10 cellular contexts compared by ENCODE assay signal in the genomic region with DNA sequence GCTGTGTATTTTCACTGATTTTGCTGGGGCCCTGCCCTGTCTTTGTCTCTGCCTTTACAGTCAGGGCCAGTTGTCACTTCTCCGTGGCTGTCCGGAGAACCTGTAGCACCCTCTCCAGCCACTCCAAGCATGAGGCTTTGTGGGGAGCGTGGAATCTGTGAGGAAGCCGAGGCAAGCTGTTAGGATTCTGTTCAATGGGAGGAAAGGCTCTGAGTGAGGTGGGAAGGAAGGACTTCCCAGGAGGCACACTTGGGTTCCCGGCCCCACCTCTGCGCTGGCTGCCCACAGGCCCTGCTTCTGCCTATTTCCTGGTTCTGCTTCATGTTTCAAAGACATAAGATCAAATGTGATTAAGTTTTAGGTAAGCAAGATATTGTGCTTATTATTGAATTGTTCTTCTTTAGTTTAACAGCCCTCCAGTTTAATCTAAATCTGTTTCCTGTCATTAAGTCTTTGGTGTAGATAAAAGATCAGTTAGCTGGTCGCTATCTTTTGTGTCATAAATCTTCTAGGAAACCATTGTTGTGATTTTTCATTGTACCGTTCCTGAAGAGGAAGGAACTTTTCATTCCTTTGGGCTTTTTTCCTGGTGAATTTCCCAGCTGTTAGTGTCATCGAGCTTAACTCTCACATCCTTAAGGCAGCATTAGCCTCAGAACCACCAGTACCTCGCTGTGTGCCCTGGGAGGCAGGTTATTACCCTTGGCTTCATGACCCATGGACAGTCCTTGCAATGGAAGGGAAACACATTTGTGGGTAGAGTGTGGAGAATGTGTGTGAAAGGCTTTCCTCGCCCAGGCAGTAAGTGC.
A peak's percentile ranks its signal among the peaks of the same experiment; 100 is the strongest.
DNase-seq lines count a peak whose midpoint lies in the region; ATAC-seq and TF ChIP-seq lines count a peak whose summit lies in the region.
"Had no signal": no experiment of that assay in that cellular context is flagged by ENCODE, and none has a peak within 500 bp of the region (broad histone marks: within the 10 kb centered on the region; RNA-seq: fewer than 3 reads in every experiment).

No MANE protein-coding gene starts in this region.

- H3K4me3 Mint-ChIP-seq in activated naive CD4-positive, alpha-beta T cell treated with anti-CD3 and anti-CD28 coated beads, Interleukin-2, amount 50 U/mL, for 24 hours = peak overlapping the region; percentile 78
- H3K4me3 Mint-ChIP-seq in naive thymus-derived CD4-positive, alpha-beta T cell = peak overlapping the region; percentile 63 to 88 (median 78)

- intact Hi-C loops in naive thymus-derived CD4-positive, alpha-beta T cell (cut with micrococcal nuclease) = loop anchor here (5.0 to 10.0 kb wide), 3 partner anchors 179 to 609 kb away; a partner anchor contains a TSS
- intact Hi-C loops in vagina (cut with DNase I) = no loop called here

- H3K36me3 Mint-ChIP-seq in activated naive CD4-positive, alpha-beta T cell treated with anti-CD3 and anti-CD28 coated beads, Interleukin-2, amount 50 U/mL, for 24 hours = peaks cover 4% of the 10 kb centered on the region
- H3K36me3 Mint-ChIP-seq in naive thymus-derived CD4-positive, alpha-beta T cell = peaks cover 0 to 24% (median 6%) of the 10 kb centered on the region in 5 donors

- peak overlapping the region; percentile 92 for H3K27ac Mint-ChIP-seq in activated naive CD4-positive, alpha-beta T cell treated with anti-CD3 and anti-CD28 coated beads, Interleukin-2, amount 50 U/mL, for 24 hours
- peak overlapping the region; percentile 90 to 97 (median 92) for H3K27ac Mint-ChIP-seq in naive thymus-derived CD4-positive, alpha-beta T cell

- H3K4me1 Mint-ChIP-seq in activated naive CD4-positive, alpha-beta T cell treated with anti-CD3 and anti-CD28 coated beads, Interleukin-2, amount 50 U/mL, for 24 hours = peaks cover 98% of the 10 kb centered on the region
- peaks cover 60 to 100% (median 94%) of the 10 kb centered on the region in 7 donors for H3K4me1 Mint-ChIP-seq in naive thymus-derived CD4-positive, alpha-beta T cell

- peak overlapping the region; percentile 62 for H3K27ac ChIP-seq in cingulate gyrus (ENCODE audit: low read depth, low read length)
- peak overlapping the region; percentile 62 for H3K27ac ChIP-seq in naive thymus-derived CD4-positive, alpha-beta T cell (ENCODE audit: low read depth, low read length)
- peak overlapping the region; percentile 56 for H3K27ac ChIP-seq in vagina

- peak overlapping the region; percentile 9 for H3K4me3 ChIP-seq in naive thymus-derived CD4-positive, alpha-beta T cell (ENCODE audit: low read length)
- H3K4me3 ChIP-seq in vagina = no peak overlapping the region

- no peak for TF ChIP-seq CTCF in vagina (IDR thresholded peaks at IDR 0.05)

- no peaks in the 10 kb centered on the region for H3K27me3 ChIP-seq in naive thymus-derived CD4-positive, alpha-beta T cell (ENCODE audit: control insufficient read depth in 2 of 2, insufficient read depth in 2 of 2, low read length in 2 of 2)
- no peaks in the 10 kb centered on the region for H3K27me3 ChIP-seq in vagina

- POLR2A ChIA-PET in naive thymus-derived CD4-positive, alpha-beta T cell (lab: Charles Lee) = interaction anchor here (1.2 to 1.7 kb wide), 3 partner anchors 17 to 355 kb away, joined by 3 to 6 read pairs (median 5); a partner anchor contains a TSS

- CTCF ChIA-PET in naive thymus-derived CD4-positive, alpha-beta T cell (lab: Charles Lee) = interaction anchor here (0.7 to 2.2 kb wide), 3 partner anchors 10 to 66 kb away, joined by 3 to 12 read pairs (median 10); no protein-coding TSS in a partner anchor

- ATAC-seq in naive thymus-derived CD4-positive, alpha-beta T cell = no peak
- no peak for ATAC-seq in HG03432 (IDR thresholded peaks at IDR 0.05; ENCODE audit: unreplicated experiment)

- no peak for TF ChIP-seq POLR2A in vagina (IDR thresholded peaks at IDR 0.05)

- DNase-seq in activated naive CD4-positive, alpha-beta T cell treated with Interleukin-2 at 50 U/mL for 16 hours = no peak
- no peak for DNase-seq in naive thymus-derived CD4-positive, alpha-beta T cell
- DNase-seq in vagina (ENCODE audit: extremely low spot score in 2 of 2) (no peak), T1000 (lab: John Stamatoyannopoulos, UW) (no peak), epidermal melanocyte (ENCODE audit: insufficient read length, low spot score) (no peak)
- DNase-seq: SHP77 treated with DMSO at 0.1 percent for 48 hours; stimulated activated CD4-positive, alpha-beta T cell treated with anti-CD3 and anti-CD28 coated beads, Interleukin-1b, Interleukin-23, amount 100 ng/mL, for 48 hours had no signal

- H3K4me1 ChIP-seq in naive thymus-derived CD4-positive, alpha-beta T cell (ENCODE audit: control insufficient read depth in 2 of 2, insufficient read depth in 2 of 2, low read length in 2 of 2) = peaks cover 56 to 80% of the 10 kb centered on the region in 2 donors
- H3K4me1 ChIP-seq in vagina = peaks cover 30% of the 10 kb centered on the region

- no peaks in the 10 kb centered on the region for H3K27me3 Mint-ChIP-seq in activated naive CD4-positive, alpha-beta T cell treated with anti-CD3 and anti-CD28 coated beads, Interleukin-2, amount 50 U/mL, for 24 hours
- H3K27me3 Mint-ChIP-seq in naive thymus-derived CD4-positive, alpha-beta T cell = no peaks in the 10 kb centered on the region

- no peaks in the 10 kb centered on the region for H3K9me3 Mint-ChIP-seq in activated naive CD4-positive, alpha-beta T cell treated with anti-CD3 and anti-CD28 coated beads, Interleukin-2, amount 50 U/mL, for 24 hours
- H3K9me3 Mint-ChIP-seq in naive thymus-derived CD4-positive, alpha-beta T cell = peaks cover 0 to 18% (median 6%) of the 10 kb centered on the region in 11 donors

- no peaks in the 10 kb centered on the region for H3K36me3 ChIP-seq in naive thymus-derived CD4-positive, alpha-beta T cell (ENCODE audit: control insufficient read depth in 2 of 3, insufficient read depth in 3 of 3, low read length in 3 of 3)
- no peaks in the 10 kb centered on the region for H3K36me3 ChIP-seq in vagina

- no peaks in the 10 kb centered on the region for H3K9me3 ChIP-seq in naive thymus-derived CD4-positive, alpha-beta T cell (ENCODE audit: control insufficient read depth in 2 of 3, low read length in 3 of 3)
- no peaks in the 10 kb centered on the region for H3K9me3 ChIP-seq in vagina
